In the genomic region with DNA sequence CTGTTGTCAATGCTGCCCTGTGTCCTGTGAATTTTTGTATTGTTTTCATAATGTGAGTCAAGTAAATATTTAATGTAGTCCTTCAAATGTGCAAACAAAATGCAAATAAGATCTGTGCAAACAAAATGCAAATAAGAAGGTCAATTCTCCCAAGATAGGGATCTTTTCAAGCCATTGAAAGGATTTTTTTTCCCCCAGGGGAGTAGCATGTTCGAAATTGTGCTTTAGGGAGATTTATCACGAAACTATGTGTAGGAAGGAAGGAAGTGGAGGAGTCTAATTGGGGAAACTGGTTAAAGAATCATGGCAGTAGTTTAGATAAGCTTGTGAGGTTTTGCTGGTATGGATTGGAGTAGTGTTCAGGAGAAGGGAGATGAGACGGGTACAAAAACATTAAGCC, we compare ENCODE assay signal across 22 cellular contexts.
"Had no signal": no experiment of that assay in that cellular context is flagged by ENCODE, and none has a peak within 500 bp of the region (broad histone marks: within the 10 kb centered on the region; RNA-seq: fewer than 3 reads in every experiment).

No MANE protein-coding gene starts in this region.

- ATAC-seq: activated T-cell treated with anti-CD3 and anti-CD28 coated beads, Interleukin-2, amount 50 U/mL, for 72 hours; foreskin keratinocyte; left lobe of liver; lower lobe of right lung; natural killer cell treated with Interleukin-12 subunit alpha and Interleukin-12 subunit beta and Interleukin-15 and Interleukin-18, amount 100 ng/mL, for 72 hours; pancreas; right cardiac atrium; T-helper 17 cell; upper lobe of right lung had no signal

- H3K27ac Mint-ChIP-seq: activated CD4-positive, alpha-beta memory T cell treated with anti-CD3 and anti-CD28 coated beads, Interleukin-2, amount 10 ng/mL, durations not matched to agents 7 days and 5 days; activated naive CD4-positive, alpha-beta T cell treated with anti-CD3 and anti-CD28 coated beads, Interleukin-2, amount 10 ng/mL, durations not matched to agents 7 days and 5 days; activated T-cell treated with anti-CD3 and anti-CD28 coated beads, Interleukin-2, amount 50 U/mL, for 72 hours; dendritic cell treated with granulocyte-macrophage colony-stimulating factor and Interleukin-4, amounts not matched to agents 40 ng/mL and 50 ng/mL, for 4 days; natural killer cell treated with Interleukin-12 subunit alpha and Interleukin-12 subunit beta and Interleukin-15 and Interleukin-18, amount 100 ng/mL, for 72 hours; stimulated activated naive CD8-positive, alpha-beta T cell treated with anti-CD3 and anti-CD28 coated beads, Interleukin-15, Interleukin-2, amounts not matched to agents 100 ng/mL and 50 ng/mL, for 24 hours; T-helper 17 cell had no signal

- H3K4me3 ChIP-seq: lower lobe of right lung, pancreas, thyroid gland, upper lobe of right lung had no signal

- H3K4me3 Mint-ChIP-seq: activated CD4-positive, alpha-beta memory T cell treated with anti-CD3 and anti-CD28 coated beads, Interleukin-2, amount 10 ng/mL, durations not matched to agents 7 days and 5 days; activated naive CD4-positive, alpha-beta T cell treated with anti-CD3 and anti-CD28 coated beads, Interleukin-2, amount 10 ng/mL, durations not matched to agents 7 days and 5 days; activated T-cell treated with anti-CD3 and anti-CD28 coated beads, Interleukin-2, amount 50 U/mL, for 72 hours; dendritic cell treated with granulocyte-macrophage colony-stimulating factor and Interleukin-4, amounts not matched to agents 40 ng/mL and 50 ng/mL, for 4 days; natural killer cell treated with Interleukin-12 subunit alpha and Interleukin-12 subunit beta and Interleukin-15 and Interleukin-18, amount 100 ng/mL, for 72 hours; stimulated activated naive CD8-positive, alpha-beta T cell treated with anti-CD3 and anti-CD28 coated beads, Interleukin-15, Interleukin-2, amounts not matched to agents 100 ng/mL and 50 ng/mL, for 24 hours; T-helper 17 cell had no signal

- H3K9me3 ChIP-seq: lower lobe of right lung, pancreas, thyroid gland, upper lobe of right lung had no signal

- H3K27me3 Mint-ChIP-seq: activated CD4-positive, alpha-beta memory T cell treated with anti-CD3 and anti-CD28 coated beads, Interleukin-2, amount 10 ng/mL, durations not matched to agents 7 days and 5 days; stimulated activated naive CD8-positive, alpha-beta T cell treated with anti-CD3 and anti-CD28 coated beads, Interleukin-15, Interleukin-2, amounts not matched to agents 100 ng/mL and 50 ng/mL, for 24 hours; T-helper 17 cell had no signal

- H3K36me3 ChIP-seq: lower lobe of right lung, pancreas, thyroid gland, upper lobe of right lung had no signal

- H3K4me1 ChIP-seq: foreskin keratinocyte, pancreas, upper lobe of right lung had no signal

- H3K27me3 ChIP-seq: foreskin keratinocyte, pancreas, thyroid gland, upper lobe of right lung had no signal

- H3K36me3 Mint-ChIP-seq: activated naive CD4-positive, alpha-beta T cell treated with anti-CD3 and anti-CD28 coated beads, Interleukin-2, amount 10 ng/mL, durations not matched to agents 7 days and 5 days; natural killer cell treated with Interleukin-12 subunit alpha and Interleukin-12 subunit beta and Interleukin-15 and Interleukin-18, amount 100 ng/mL, for 72 hours had no signal

- H3K27ac ChIP-seq: foreskin keratinocyte, lower lobe of right lung, pancreas, thyroid gland, upper lobe of right lung had no signal

- DNase-seq: activated CD4-positive, alpha-beta memory T cell treated with anti-CD3 and anti-CD28 coated beads, Interleukin-2, amount 10 ng/mL, durations not matched to agents 7 days and 5 days; activated CD4-positive, alpha-beta T cell treated with anti-CD3 and anti-CD28 coated beads for 48 hours; activated CD4-positive, CD25-positive, alpha-beta regulatory T cell; activated effector memory CD4-positive, alpha-beta T cell treated with anti-CD3 and anti-CD28 coated beads, Interleukin-2, amount 50 U/mL, for 16 hours; activated naive CD4-positive, alpha-beta T cell treated with anti-CD3 and anti-CD28 coated beads, Interleukin-2, amount 10 ng/mL, durations not matched to agents 7 days and 5 days; activated T-cell treated with anti-CD3 and anti-CD28 coated beads, Interleukin-2, amount 50 U/mL, for 72 hours; effector CD4-positive, alpha-beta T cell; erythroblast; foreskin keratinocyte; kidney; lower lobe of right lung; midbrain; pancreas; right cardiac atrium; stimulated activated CD4-positive, alpha-beta T cell treated with anti-CD3 and anti-CD28 coated beads, Interleukin-12 subunit alpha, Interleukin-12 subunit beta, amount 100 ng/mL, for 4 hours; T-helper 17 cell; thyroid gland; upper lobe of right lung had no signal

- H3K4me1 Mint-ChIP-seq: activated CD4-positive, alpha-beta memory T cell treated with anti-CD3 and anti-CD28 coated beads, Interleukin-2, amount 10 ng/mL, durations not matched to agents 7 days and 5 days; activated naive CD4-positive, alpha-beta T cell treated with anti-CD3 and anti-CD28 coated beads, Interleukin-2, amount 10 ng/mL, durations not matched to agents 7 days and 5 days; T-helper 17 cell had no signal
